In genomic region chr5:91022518-91022917, GRCh38 we compare ENCODE assay signal across 26 cellular contexts.
DNase-seq lines count a peak whose midpoint lies in the region; ATAC-seq and TF ChIP-seq lines count a peak whose summit lies in the region.
"Had no signal": no experiment of that assay in that cellular context is flagged by ENCODE, and none has a peak within 500 bp of the region (broad histone marks: within the 10 kb centered on the region; RNA-seq: fewer than 3 reads in every experiment).

No MANE protein-coding gene starts in this region.

- no peak overlapping the region for H3K4me3 Mint-ChIP-seq in progenitor cell of endocrine pancreas (ENCODE audit: low read depth)
- H3K4me3 Mint-ChIP-seq: activated CD4-positive, alpha-beta T cell treated with anti-CD3 and anti-CD28 coated beads, Interleukin-2, amount 10 ng/mL, durations not matched to agents 7 days and 5 days; activated T-cell treated with anti-CD3 and anti-CD28 coated beads, Interleukin-2, amount 50 U/mL, for 4 hours; naive B cell; stimulated activated naive CD8-positive, alpha-beta T cell treated with anti-CD3 and anti-CD28 coated beads, Interleukin-15, amount 100 ng/mL, for 72 hours had no signal

- H3K27ac Mint-ChIP-seq in progenitor cell of endocrine pancreas = peak overlapping the region; percentile 10
- H3K27ac Mint-ChIP-seq: activated CD4-positive, alpha-beta T cell treated with anti-CD3 and anti-CD28 coated beads, Interleukin-2, amount 10 ng/mL, durations not matched to agents 7 days and 5 days; naive B cell; stimulated activated naive CD8-positive, alpha-beta T cell treated with anti-CD3 and anti-CD28 coated beads, Interleukin-15, amount 100 ng/mL, for 72 hours had no signal

- peak; percentile 30 for DNase-seq in DMS79 (lab: John Stamatoyannopoulos, UW)
- peak; percentile 15 for DNase-seq in M059J (ENCODE audit: low read depth)
- no peak for DNase-seq in progenitor cell of endocrine pancreas (ENCODE audit: low spot score, unreplicated experiment)
- DNase-seq in DMS114 treated with DMSO at 0.1 percent for 48 hours (lab: John Stamatoyannopoulos, UW; ENCODE audit: unreplicated experiment) = no peak
- DNase-seq: activated CD4-positive, alpha-beta T cell treated with anti-CD3 and anti-CD28 coated beads, Interleukin-2, amount 10 ng/mL, durations not matched to agents 7 days and 5 days; activated gamma-delta T cell treated with Interleukin-2 at 50 U/mL for 16 hours; activated T-cell treated with anti-CD3 and anti-CD28 coated beads, Interleukin-2, amount 50 U/mL, for 4 hours; central memory CD4-positive, alpha-beta T cell; hippocampal formation; Kasumi-1; mesenchymal stem cell; naive B cell; NCI-H1048; Peyer's patch; SHP77 treated with DMSO at 0.1 percent for 48 hours; stimulated activated naive CD8-positive, alpha-beta T cell treated with anti-CD3 and anti-CD28 coated beads, Interleukin-15, amount 100 ng/mL, for 72 hours; T-helper 9 cell; tibial artery had no signal

- ATAC-seq in GM21737 (IDR thresholded peaks at IDR 0.05; ENCODE audit: unreplicated experiment) = no peak
- ATAC-seq in GM19467 (IDR thresholded peaks at IDR 0.05; ENCODE audit: unreplicated experiment) = no peak
- ATAC-seq in GM18909 (IDR thresholded peaks at IDR 0.05; ENCODE audit: poor library complexity, unreplicated experiment) = no peak
- ATAC-seq: activated T-cell treated with anti-CD3 and anti-CD28 coated beads, Interleukin-2, amount 50 U/mL, for 4 hours; gastroesophageal sphincter; stimulated activated naive CD8-positive, alpha-beta T cell treated with anti-CD3 and anti-CD28 coated beads, Interleukin-15, amount 100 ng/mL, for 72 hours had no signal

- no peaks in the 10 kb centered on the region for H3K9me3 Mint-ChIP-seq in progenitor cell of endocrine pancreas (ENCODE audit: low read depth)
- H3K9me3 Mint-ChIP-seq: activated CD4-positive, alpha-beta T cell treated with anti-CD3 and anti-CD28 coated beads, Interleukin-2, amount 10 ng/mL, durations not matched to agents 7 days and 5 days; activated T-cell treated with anti-CD3 and anti-CD28 coated beads, Interleukin-2, amount 50 U/mL, for 4 hours; naive B cell; stimulated activated naive CD8-positive, alpha-beta T cell treated with anti-CD3 and anti-CD28 coated beads, Interleukin-15, amount 100 ng/mL, for 72 hours had no signal

- H3K27me3 Mint-ChIP-seq in progenitor cell of endocrine pancreas = no peaks in the 10 kb centered on the region
- H3K27me3 Mint-ChIP-seq: naive B cell had no signal

- H3K36me3 Mint-ChIP-seq in progenitor cell of endocrine pancreas (ENCODE audit: insufficient read depth) = no peaks in the 10 kb centered on the region
- H3K36me3 Mint-ChIP-seq: naive B cell had no signal

- H3K27ac ChIP-seq in VCaP = peak overlapping the region; percentile 91
- H3K27ac ChIP-seq: BLaER1, neutrophil, Peyer's patch, prostate gland, tibial artery had no signal

- TF ChIP-seq CTCF in VCaP (conservative IDR thresholded peaks at IDR 0.05) = no peak
- no peak for TF ChIP-seq CTCF in progenitor cell of endocrine pancreas (IDR thresholded peaks at IDR 0.05; ENCODE audit: unreplicated experiment)

- H3K4me1 Mint-ChIP-seq in progenitor cell of endocrine pancreas (ENCODE audit: low read depth) = peaks cover 50% of the 10 kb centered on the region
- H3K4me1 Mint-ChIP-seq: activated CD4-positive, alpha-beta T cell treated with anti-CD3 and anti-CD28 coated beads, Interleukin-2, amount 10 ng/mL, durations not matched to agents 7 days and 5 days; naive B cell; stimulated activated naive CD8-positive, alpha-beta T cell treated with anti-CD3 and anti-CD28 coated beads, Interleukin-15, amount 100 ng/mL, for 72 hours had no signal

Comparison
In these comparisons a context has a peak if more than half of its experiments do, and no peak if none do; other contexts are left out.
1. DNase-seq: peak in DMS79 (single experiment) and M059J (single experiment); none in progenitor cell of endocrine pancreas (single experiment) and DMS114 treated with DMSO at 0.1 percent for 48 hours (single experiment).